ENCODE assay signal across 29 cellular contexts in the genomic region with DNA sequence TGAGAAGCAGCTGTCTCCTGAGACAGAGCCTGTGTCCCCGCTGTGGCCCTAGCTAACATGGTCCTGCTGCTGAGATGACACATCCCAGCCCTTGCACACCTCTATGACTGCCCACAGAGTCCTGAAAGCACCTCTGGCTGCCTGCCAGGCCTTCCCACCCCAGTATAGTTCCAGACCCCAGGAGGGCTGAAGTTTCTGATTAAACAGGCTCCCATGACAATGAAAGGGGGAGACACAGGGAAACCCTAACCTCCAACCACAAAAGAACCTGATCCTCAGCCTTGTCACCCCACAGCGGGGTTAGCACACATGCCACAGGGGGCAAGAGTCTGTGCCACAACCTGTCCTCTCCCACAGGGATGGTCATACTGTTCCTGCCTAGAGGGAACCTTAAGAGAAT. TPM values are rescaled to one million over a fixed set of nuclear protein-coding genes. Genes with fewer than 3 reads are reported as not detected.
DNase-seq lines count a peak whose midpoint lies in the region; ATAC-seq and TF ChIP-seq lines count a peak whose summit lies in the region.
"Had no signal": no experiment of that assay in that cellular context is flagged by ENCODE, and none has a peak within 500 bp of the region (broad histone marks: within the 10 kb centered on the region; RNA-seq: fewer than 3 reads in every experiment).

No MANE protein-coding gene starts in this region.

- H3K4me2 ChIP-seq in SK-N-SH: no peak overlapping the region
- H3K4me2 ChIP-seq: neural progenitor cell had no signal

- peak overlapping the region in 1 of 2 experiments; percentile 31; a peak in 1 of 4 replicates for H3K27ac ChIP-seq in SK-N-SH (ENCODE audit: low read depth in 2 of 2, low read length in 1 of 2)
- H3K27ac ChIP-seq: brain microvascular endothelial cell, HL-60, neural progenitor cell, SJCRH30 had no signal

- peak; percentile 36 for ATAC-seq in SK-N-SH treated with all-trans-retinoic acid at 6 μM for 48 hours
- ATAC-seq in central memory CD8-positive, alpha-beta T cell (replicated peaks; ENCODE audit: extremely low read depth, poor library complexity, severe bottlenecking): no peak
- ATAC-seq: sciatic nerve had no signal

- no peak overlapping the region for H2AFZ ChIP-seq in SK-N-SH (ENCODE audit: low read depth)
- H2AFZ ChIP-seq: neural progenitor cell had no signal

- H3F3A ChIP-seq in SK-N-SH (replicated peaks; ENCODE audit: insufficient read depth): peaks cover 18% of the 10 kb centered on the region

- no peaks in the 10 kb centered on the region; the same call in 1 of the 2 replicates for H3K79me2 ChIP-seq in SK-N-SH (ENCODE audit: insufficient read depth)

- H3K9me2 ChIP-seq in SK-N-SH: no peaks in the 10 kb centered on the region

- no peaks in the 10 kb centered on the region for H3K27me3 ChIP-seq in SK-N-SH (ENCODE audit: insufficient read depth)
- H3K27me3 ChIP-seq: brain microvascular endothelial cell, neural progenitor cell, Peyer's patch, SJCRH30 had no signal

- H3K4me1 ChIP-seq in SK-N-SH (ENCODE audit: control insufficient read depth in 1 of 2, insufficient read depth in 2 of 2, low read depth in 1 of 2, low read length in 1 of 2): peaks cover 3 to 5% of the 10 kb centered on the region in 2 experiments; a peak in 2 of 4 replicates
- H3K4me1 ChIP-seq: neural progenitor cell, Peyer's patch, SJCRH30 had no signal

- H3K36me3 Mint-ChIP-seq in central memory CD8-positive, alpha-beta T cell (ENCODE audit: insufficient read depth): peaks cover 26% of the 10 kb centered on the region
- H3K36me3 Mint-ChIP-seq in osteocyte (ENCODE audit: unreplicated experiment): peaks cover 29% of the 10 kb centered on the region

- no peak for TF ChIP-seq EP300 in SK-N-SH (IDR thresholded peaks at IDR 0.05; ENCODE audit: borderline replicate concordance in 1 of 2, low read depth in 1 of 2, low read length in 1 of 2)

- 100% methylated on average over 1 of the region's 2 CpGs for WGBS in SK-N-SH (ENCODE audit: low lambda C conversion rate)

- no peaks in the 10 kb centered on the region for H3K9me3 ChIP-seq in SK-N-SH
- H3K9me3 ChIP-seq: Peyer's patch, SJCRH30 had no signal

- H3K9me3 Mint-ChIP-seq in central memory CD8-positive, alpha-beta T cell: no peaks in the 10 kb centered on the region
- no peaks in the 10 kb centered on the region for H3K9me3 Mint-ChIP-seq in osteocyte (ENCODE audit: unreplicated experiment)
- H3K9me3 Mint-ChIP-seq: CD4-positive, alpha-beta memory T cell; neural progenitor cell had no signal

- H3K4me3 Mint-ChIP-seq in central memory CD8-positive, alpha-beta T cell: no peak overlapping the region
- no peak overlapping the region for H3K4me3 Mint-ChIP-seq in osteocyte (ENCODE audit: unreplicated experiment)
- H3K4me3 Mint-ChIP-seq: CD4-positive, alpha-beta memory T cell; neural progenitor cell had no signal

- TF ChIP-seq RAD21 in SK-N-SH (IDR thresholded peaks at IDR 0.05; ENCODE audit: low read length): no peak

- H3K4me1 Mint-ChIP-seq in central memory CD8-positive, alpha-beta T cell: no peaks in the 10 kb centered on the region
- no peaks in the 10 kb centered on the region for H3K4me1 Mint-ChIP-seq in osteocyte (ENCODE audit: unreplicated experiment)
- H3K4me1 Mint-ChIP-seq: CD4-positive, alpha-beta memory T cell; neural progenitor cell had no signal

- TF ChIP-seq POLR2A in erythroblast (IDR thresholded peaks at IDR 0.05; ENCODE audit: low read length): no peak

- H4K20me1 ChIP-seq in SK-N-SH (ENCODE audit: insufficient read depth): no peaks in the 10 kb centered on the region

- no peaks in the 10 kb centered on the region for H3K27me3 Mint-ChIP-seq in central memory CD8-positive, alpha-beta T cell
- no peaks in the 10 kb centered on the region for H3K27me3 Mint-ChIP-seq in osteocyte (ENCODE audit: unreplicated experiment)
- H3K27me3 Mint-ChIP-seq: CD4-positive, alpha-beta memory T cell; progenitor cell of endocrine pancreas had no signal

- peaks cover 40 to 48% of the 10 kb centered on the region in 2 experiments for H3K36me3 ChIP-seq in SK-N-SH (replicated peaks in 1 of 2; ENCODE audit: control insufficient read depth in 1 of 2, insufficient read depth in 2 of 2, low read length in 1 of 2)

- H3K27ac Mint-ChIP-seq in central memory CD8-positive, alpha-beta T cell (ENCODE audit: low read depth): peak overlapping the region; percentile 61
- peak overlapping the region; percentile 34 for H3K27ac Mint-ChIP-seq in osteocyte (ENCODE audit: unreplicated experiment)
- H3K27ac Mint-ChIP-seq: neural progenitor cell, progenitor cell of endocrine pancreas had no signal

- POLR2A ChIA-PET in SK-N-SH (lab: Yijun Ruan, JAX): no interaction called here

- H3K9ac ChIP-seq in SK-N-SH: no peak overlapping the region
- H3K9ac ChIP-seq: neural progenitor cell had no signal

- CTCF ChIA-PET in SK-N-SH (lab: Yijun Ruan, JAX): interaction anchor here (1.2 to 3.7 kb wide), 2 partner anchors 15 to 58 kb away, joined by 3 to 18 read pairs; a partner anchor contains a TSS

- TF ChIP-seq CTCF in SK-N-SH (IDR thresholded peaks at IDR 0.05) (no peak), osteocyte (IDR thresholded peaks at IDR 0.05) (no peak)

- DNase-seq in SK-N-SH (no peak), NCI-H69 (lab: John Stamatoyannopoulos, UW) (peak; percentile 33), osteocyte (ENCODE audit: extremely low spot score, unreplicated experiment) (no peak), erythroblast (lab: John Stamatoyannopoulos, UW) (no peak), pons (ENCODE audit: low spot score) (no peak), T-helper 2 cell (no peak)
- DNase-seq in central memory CD8-positive, alpha-beta T cell (ENCODE audit: low spot score in 2 of 2): no peak
- DNase-seq: 8988T; activated T-cell treated with anti-CD3 and anti-CD28 coated beads, Interleukin-2, amount 50 U/mL, for 1 hour; AML-193; brain microvascular endothelial cell; CD4-positive, alpha-beta memory T cell; effector memory CD4-positive, alpha-beta T cell; head of caudate nucleus; kidney; NCI-H1694 treated with DMSO at 0.1 percent for 48 hours; NCI-H526 treated with DMSO at 0.1 percent for 48 hours; Peyer's patch; SJCRH30; stimulated activated naive CD4-positive, alpha-beta T cell treated with Interleukin-2 at 50 U/mL for 16 hours had no signal

- H3K4me3 ChIP-seq in SK-N-SH (ENCODE audit: low read depth in 2 of 2, low read length in 1 of 2): no peak overlapping the region
- H3K4me3 ChIP-seq: neural progenitor cell, Peyer's patch, SJCRH30 had no signal

TF ChIP-seq in SK-N-SH treated with all-trans-retinoic acid at 6 μM for 48 hours, 23 proteins besides CTCF, POLR2A, EP300 and RAD21:
- TF ChIP-seq SNAI2 (CRISPR knock-in tag; IDR thresholded peaks at IDR 0.05) (no peak), ZFP30 (CRISPR knock-in tag; IDR thresholded peaks at IDR 0.05) (no peak)
- TF ChIP-seq, protein P1, sequence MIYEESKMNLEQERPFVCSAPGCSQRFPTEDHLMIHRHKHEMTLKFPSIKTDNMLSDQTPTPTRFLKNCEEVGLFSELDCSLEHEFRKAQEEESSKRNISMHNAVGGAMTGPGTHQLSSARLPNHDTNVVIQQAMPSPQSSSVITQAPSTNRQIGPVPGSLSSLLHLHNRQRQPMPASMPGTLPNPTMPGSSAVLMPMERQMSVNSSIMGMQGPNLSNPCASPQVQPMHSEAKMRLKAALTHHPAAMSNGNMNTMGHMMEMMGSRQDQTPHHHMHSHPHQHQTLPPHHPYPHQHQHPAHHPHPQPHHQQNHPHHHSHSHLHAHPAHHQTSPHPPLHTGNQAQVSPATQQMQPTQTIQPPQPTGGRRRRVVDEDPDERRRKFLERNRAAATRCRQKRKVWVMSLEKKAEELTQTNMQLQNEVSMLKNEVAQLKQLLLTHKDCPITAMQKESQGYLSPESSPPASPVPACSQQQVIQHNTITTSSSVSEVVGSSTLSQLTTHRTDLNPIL (CRISPR knock-in tag; IDR thresholded peaks at IDR 0.05; ENCODE audit: low read depth): no peak
TF ChIP-seq in SK-N-SH treated with all-trans-retinoic acid at 6 μM for 48 hours: peak in this region for 0.

TF ChIP-seq in SK-N-SH, 30 proteins besides CTCF, POLR2A, EP300 and RAD21 (continues in another document):
- TF ChIP-seq YY1 (IDR thresholded peaks at IDR 0.05; ENCODE audit: low read depth): no peak
- TF ChIP-seq TAF1 (IDR thresholded peaks at IDR 0.05; ENCODE audit: borderline replicate concordance, low read depth, low read length): no peak
- TF ChIP-seq NFIC (IDR thresholded peaks at IDR 0.05; ENCODE audit: borderline replicate concordance): no peak
- no peak for TF ChIP-seq MEF2A (IDR thresholded peaks at IDR 0.05; ENCODE audit: borderline replicate concordance, low read depth)
- TF ChIP-seq RFX5 (IDR thresholded peaks at IDR 0.05; ENCODE audit: low read length): no peak

RNA-seq across cellular contexts. Expression of a gene that starts 15.6 kb away (rescaled TPM):
- polyA plus RNA-seq in SK-N-SH (2012; rRNA removed): 36.6 and 37.0 TPM in 2 replicates
- polyA plus RNA-seq in SK-N-SH (2012; cell fraction: cytosol; rRNA removed): 21.4 and 22.4 TPM in 2 replicates
- polyA plus RNA-seq in SK-N-SH (2012; cell fraction: nucleus; rRNA removed): 98.3 and 112 TPM in 2 replicates
- 147 and 170 TPM in 2 replicates for total RNA-seq in osteocyte

RNA-seq across cellular contexts. Expression of a gene that starts 15.7 kb away (rescaled TPM):
- 79.4 and 109 TPM in 2 replicates for polyA plus RNA-seq in SK-N-SH (2012; rRNA removed)
- 53.9 and 87.3 TPM in 2 replicates for polyA plus RNA-seq in SK-N-SH (2012; cell fraction: cytosol; rRNA removed)
- 44.6 and 72.8 TPM in 2 replicates for polyA plus RNA-seq in SK-N-SH (2012; cell fraction: nucleus; rRNA removed)
- 93.3 and 93.9 TPM in 2 replicates for total RNA-seq in osteocyte

RNA-seq across cellular contexts. Expression of a gene that starts 26.5 kb away (rescaled TPM):
- polyA plus RNA-seq in SK-N-SH (2012; rRNA removed): not detected in 2 replicates
- polyA plus RNA-seq in SK-N-SH (2012; cell fraction: cytosol; rRNA removed): not detected in 2 replicates
- not detected in 2 replicates for polyA plus RNA-seq in SK-N-SH (2012; cell fraction: nucleus; rRNA removed)
- not detected in 2 replicates for total RNA-seq in osteocyte
- total RNA-seq: activated CD8-positive, alpha-beta memory T cell treated with anti-CD3 and anti-CD28 coated beads for 36 hours; CD4-positive, alpha-beta memory T cell; fibroblast of villous mesenchyme; LHCN-M2; progenitor cell of endocrine pancreas; SJCRH30; T-helper 1 cell treated with Interleukin-12 subunit alpha and Interleukin-12 subunit beta and Interleukin-4 antibody, amounts not matched to agents 30 ng/mL and 1 ng/mL, for 36 hours had no signal
- polyA plus RNA-seq: CD4-positive, alpha-beta memory T cell had no signal

RNA-seq across cellular contexts. Expression of a gene that starts 27.4 kb away (rescaled TPM):
- polyA plus RNA-seq in SK-N-SH (2012; rRNA removed): 31.0 and 35.7 TPM in 2 replicates
- 10.3 and 15.7 TPM in 2 replicates for polyA plus RNA-seq in SK-N-SH (2012; cell fraction: cytosol; rRNA removed)
- polyA plus RNA-seq in SK-N-SH (2012; cell fraction: nucleus; rRNA removed): 167 and 203 TPM in 2 replicates
- 40.2 and 45.4 TPM in 2 replicates for total RNA-seq in osteocyte
- polyA plus RNA-seq: CD4-positive, alpha-beta memory T cell had no signal

RNA-seq across cellular contexts. Expression of a gene that starts 48.2 kb away (rescaled TPM):
- polyA plus RNA-seq in SK-N-SH (2012; rRNA removed): 130 and 141 TPM in 2 replicates
- 56.6 and 84.9 TPM in 2 replicates for polyA plus RNA-seq in SK-N-SH (2012; cell fraction: cytosol; rRNA removed)
- polyA plus RNA-seq in SK-N-SH (2012; cell fraction: nucleus; rRNA removed): 165 and 193 TPM in 2 replicates
- 79.2 and 80.3 TPM in 2 replicates for total RNA-seq in osteocyte
